ENCODE assay signal across 8 cellular contexts in genomic region chr2:230913406-230913805, GRCh38. TPM values are rescaled to one million over a fixed set of nuclear protein-coding genes. Genes with fewer than 3 reads are reported as not detected.
DNase-seq lines count a peak whose midpoint lies in the region; ATAC-seq, FAIRE-seq and TF ChIP-seq lines count a peak whose summit lies in the region.

No MANE protein-coding gene starts in this region.

- no peak overlapping the region for H3K27ac ChIP-seq in SJCRH30

- FAIRE-seq in GM12891 (lab: Jason Lieb, UNC) = peak; percentile 74

- H3K4me1 ChIP-seq in SJCRH30 = no peaks in the 10 kb centered on the region

- no peak overlapping the region for H3K4me3 ChIP-seq in SJCRH30

- peak; percentile 30 for TF ChIP-seq CTCF in AG09319 (IDR thresholded peaks at IDR 0.05; ENCODE audit: low read depth, low read length)

- no peak for ATAC-seq in GM19395 (IDR thresholded peaks at IDR 0.05; ENCODE audit: unreplicated experiment)
- no peak for ATAC-seq in HG03460 (IDR thresholded peaks at IDR 0.05; ENCODE audit: unreplicated experiment)

- H3K27me3 ChIP-seq in SJCRH30 = peaks cover 25% of the 10 kb centered on the region

- no peaks in the 10 kb centered on the region for H3K36me3 ChIP-seq in SJCRH30

- no peak for TF ChIP-seq POLR2A in GM12891 (IDR thresholded peaks at IDR 0.05; ENCODE audit: low read depth, low read length)

- DNase-seq in AG09319 (ENCODE audit: extremely low read depth, low read depth) (no peak), GM12891 (ENCODE audit: insufficient read length, low spot score) (no peak), SJCRH30 (peak; percentile 32 to 53), germinal center (ENCODE audit: low spot score) (peak; percentile 58), superior temporal gyrus (ENCODE audit: extremely low spot score) (peak; percentile 62), NCI-H1092 (lab: John Stamatoyannopoulos, UW) (no peak)

- H3K9me3 ChIP-seq in SJCRH30 (replicated peaks) = no peaks in the 10 kb centered on the region

TF ChIP-seq in GM12891, 5 proteins besides CTCF, POLR2A, EP300 and RAD21:
- TF ChIP-seq PAX5 (IDR thresholded peaks at IDR 0.05; ENCODE audit: insufficient read depth, low read length, severe bottlenecking) = no peak
- TF ChIP-seq POU2F2 (IDR thresholded peaks at IDR 0.05; ENCODE audit: low read depth, low read length) = no peak
- no peak for TF ChIP-seq POLR2AphosphoS5 (IDR thresholded peaks at IDR 0.05; ENCODE audit: low read depth, low read length)
- no peak for TF ChIP-seq TAF1 (IDR thresholded peaks at IDR 0.05; ENCODE audit: low read depth, low read length)
- TF ChIP-seq SPI1 (IDR thresholded peaks at IDR 0.05; ENCODE audit: low read depth, low read length) = no peak
TF ChIP-seq in GM12891: peak in this region for 0.

RNA-seq across cellular contexts. Expression of gene GPR55, which starts 11.6 kb away (rescaled TPM):
- 20.8 TPM for polyA plus RNA-seq in GM12891 (2012; ENCODE audit: low read depth, missing spikeins)
- total RNA-seq in SJCRH30 (2014; rRNA removed; shearing (Covaris generic)) = 0.10 TPM in 1 of 2 replicates, not detected in the other

RNA-seq across cellular contexts. Expression of gene ITM2C, which starts 48.7 kb away (rescaled TPM):
- polyA plus RNA-seq in GM12891 (2012; ENCODE audit: low read depth, missing spikeins) = 117 TPM
- 18.1 and 20.9 TPM in 2 replicates for total RNA-seq in SJCRH30 (2014; rRNA removed; shearing (Covaris generic))

Comparison
In these comparisons a context has a peak if more than half of its experiments do, and no peak if none do; other contexts are left out.
1. DNase-seq: peak in SJCRH30 (2 of 2), germinal center (single experiment) and superior temporal gyrus (single experiment); none in AG09319 (single experiment), GM12891 (single experiment) and NCI-H1092 (single experiment).